Comparison of ENCODE assay signal across 37 cellular contexts in genomic region chrX:52563105-52563504, GRCh38. TPM values are rescaled to one million over a fixed set of nuclear protein-coding genes. Genes with fewer than 3 reads are reported as not detected.
"Had no signal": no experiment of that assay in that cellular context is flagged by ENCODE, and none has a peak within 500 bp of the region (broad histone marks: within the 10 kb centered on the region; RNA-seq: fewer than 3 reads in every experiment).

No MANE protein-coding gene starts in this region.

- DNase-seq: Karpas-422, Kasumi-1, MG63, MM.1S, MV-4-11, NCI-H1048, NCI-H1092, NCI-H1092 treated with DMSO at 0.1 percent for 48 hours, NCI-H1105, NCI-H1105 treated with DMSO at 0.1 percent for 48 hours, NCI-H1417, NCI-H1417 treated with DMSO at 0.1 percent for 48 hours, NCI-H1436, NCI-H1436 treated with DMSO at 0.1 percent for 48 hours, NCI-H146, NCI-H1694, NCI-H1694 treated with DMSO at 0.1 percent for 48 hours, NCI-H187, NCI-H187 treated with DMSO at 0.1 percent for 48 hours, NCI-H1930, NCI-H2029, NCI-H2029 treated with DMSO at 0.1 percent for 48 hours, NCI-H2081, NCI-H2081 treated with DMSO at 0.1 percent for 48 hours, NCI-H2107, NCI-H2171, NCI-H2171 treated with DMSO at 0.1 percent for 48 hours, NCI-H2227 treated with DMSO at 0.1 percent for 48 hours, NCI-H226, NCI-H345, NCI-H446, NCI-H446 treated with DMSO at 0.1 percent for 48 hours, NCI-H510A, NCI-H510A treated with DMSO at 0.1 percent for 48 hours had no signal

- H3K4me3 ChIP-seq: MG63 had no signal

- H3K36me3 ChIP-seq: MG63 had no signal

- H3K9me3 ChIP-seq: MG63 had no signal

RNA-seq across cellular contexts. Expression of gene XAGE1B, which starts 46.2 kb away (rescaled TPM):
- total RNA-seq: LHCN-M2, M059J, MCF 10A had no signal
